20 cellular contexts compared by ENCODE assay signal in genomic region chr21:35201288-35201687, GRCh38.
"Had no signal": no experiment of that assay in that cellular context is flagged by ENCODE, and none has a peak within 500 bp of the region (broad histone marks: within the 10 kb centered on the region; RNA-seq: fewer than 3 reads in every experiment).

No MANE protein-coding gene starts in this region.

- DNase-seq: effector CD8-positive, alpha-beta T cell; endodermal cell; foreskin fibroblast; gastrocnemius medialis; head of caudate nucleus; left ventricle myocardium superior; lower lobe of right lung; naive thymus-derived CD8-positive, alpha-beta T cell; stimulated activated CD4-positive, alpha-beta T cell treated with anti-CD3 and anti-CD28 coated beads, Interleukin-2, amount 100 ng/mL, for 24 hours; stimulated activated CD4-positive, alpha-beta T cell treated with anti-CD3 and anti-CD28 coated beads, Interleukin-4, amount 100 ng/mL, for 24 hours; stimulated activated naive CD4-positive, alpha-beta T cell treated with Interleukin-2 at 50 U/mL for 16 hours; stomach; thyroid gland; trophoblast cell had no signal

- H3K27me3 ChIP-seq: gastrocnemius medialis, right atrium auricular region, stomach, thyroid gland, vagina had no signal

- H3K4me3 ChIP-seq: gastrocnemius medialis, lower lobe of right lung, prostate gland, right atrium auricular region, stomach, thyroid gland, vagina had no signal

- H3K9me3 ChIP-seq: gastrocnemius medialis, lower lobe of right lung, prostate gland, right atrium auricular region, stomach, thyroid gland, vagina had no signal

- H3K4me1 ChIP-seq: prostate gland had no signal

- H3K27ac Mint-ChIP-seq: dendritic cell treated with granulocyte-macrophage colony-stimulating factor and Interleukin-4, amounts not matched to agents 40 ng/mL and 50 ng/mL, for 4 days; endodermal cell; naive thymus-derived CD8-positive, alpha-beta T cell; stimulated activated effector memory CD8-positive, alpha-beta T cell treated with anti-CD3 and anti-CD28 coated beads, Interleukin-12 subunit alpha, Interleukin-12 subunit beta, amount 100 ng/mL, for 72 hours had no signal

- H3K36me3 Mint-ChIP-seq: stimulated activated effector memory CD8-positive, alpha-beta T cell treated with anti-CD3 and anti-CD28 coated beads, Interleukin-12 subunit alpha, Interleukin-12 subunit beta, amount 100 ng/mL, for 72 hours had no signal

- H3K4me3 Mint-ChIP-seq: dendritic cell treated with granulocyte-macrophage colony-stimulating factor and Interleukin-4, amounts not matched to agents 40 ng/mL and 50 ng/mL, for 4 days; endodermal cell; naive thymus-derived CD8-positive, alpha-beta T cell; neural crest cell; stimulated activated effector memory CD8-positive, alpha-beta T cell treated with anti-CD3 and anti-CD28 coated beads, Interleukin-12 subunit alpha, Interleukin-12 subunit beta, amount 100 ng/mL, for 72 hours had no signal

- H3K36me3 ChIP-seq: gastrocnemius medialis, lower lobe of right lung, prostate gland, right atrium auricular region, stomach, thyroid gland, vagina had no signal

- H3K27ac ChIP-seq: lower lobe of right lung, prostate gland, stomach, thyroid gland, vagina had no signal

- H3K9me3 Mint-ChIP-seq: dendritic cell treated with granulocyte-macrophage colony-stimulating factor and Interleukin-4, amounts not matched to agents 40 ng/mL and 50 ng/mL, for 4 days; endodermal cell; stimulated activated effector memory CD8-positive, alpha-beta T cell treated with anti-CD3 and anti-CD28 coated beads, Interleukin-12 subunit alpha, Interleukin-12 subunit beta, amount 100 ng/mL, for 72 hours had no signal

- H3K27me3 Mint-ChIP-seq: naive thymus-derived CD8-positive, alpha-beta T cell had no signal
